In genomic region chr20:904146-904545, GRCh38 we compare ENCODE assay signal across 31 cellular contexts. TPM values are rescaled to one million over a fixed set of nuclear protein-coding genes. Genes with fewer than 3 reads are reported as not detected.
"Had no signal": no experiment of that assay in that cellular context is flagged by ENCODE, and none has a peak within 500 bp of the region (broad histone marks: within the 10 kb centered on the region; RNA-seq: fewer than 3 reads in every experiment).

No MANE protein-coding gene starts in this region.

- H3K4me3 ChIP-seq: body of pancreas, esophagus muscularis mucosa, gastroesophageal sphincter had no signal

- H3K27me3 ChIP-seq: body of pancreas, esophagus muscularis mucosa, gastroesophageal sphincter had no signal

- H3K36me3 ChIP-seq: esophagus muscularis mucosa, gastroesophageal sphincter, WERI-Rb-1 had no signal

- H3K27ac ChIP-seq: body of pancreas, esophagus muscularis mucosa, gastroesophageal sphincter had no signal

- FAIRE-seq: colon had no signal

- DNase-seq: activated B cell treated with CpG ODN at 0.5 μM for 24 hours; activated CD4-positive, alpha-beta T cell treated with anti-CD3 and anti-CD28 coated beads for 48 hours; activated CD4-positive, alpha-beta T cell treated with anti-CD3 and anti-CD28 coated beads, Interleukin-2, amount 50 U/mL, for 1 hour; activated CD4-positive, alpha-beta T cell treated with anti-CD3 and anti-CD28 coated beads, Interleukin-2, amount 50 U/mL, for 48 hours; activated CD8-positive, alpha-beta memory T cell treated with anti-CD3 and anti-CD28 coated beads for 24 hours; activated CD8-positive, alpha-beta T cell treated with anti-CD3 and anti-CD28 coated beads for 36 hours; activated effector memory CD4-positive, alpha-beta T cell treated with Interleukin-2 at 50 U/mL for 16 hours; activated gamma-delta T cell treated with Interleukin-2 at 50 U/mL for 16 hours; activated naive CD4-positive, alpha-beta T cell treated with anti-CD3 and anti-CD28 coated beads, Interleukin-2, amount 50 U/mL, for 16 hours; activated naive CD4-positive, alpha-beta T cell treated with Interleukin-2 at 50 U/mL for 16 hours; activated T-cell treated with anti-CD3 and anti-CD28 coated beads, Interleukin-2, amount 50 U/mL, for 4 hours; amniotic stem cell; anterior cingulate cortex; body of pancreas; caudate nucleus; cortex of kidney; dermis blood vessel endothelial cell; effector CD4-positive, alpha-beta T cell; effector memory CD8-positive, alpha-beta T cell; erythroblast; foreskin melanocyte; T-helper 1 cell; T-helper 17 cell; T1000; WERI-Rb-1 had no signal

- H3K9me3 ChIP-seq: body of pancreas, esophagus muscularis mucosa, gastroesophageal sphincter had no signal

- H3K4me1 ChIP-seq: body of pancreas, esophagus muscularis mucosa, gastroesophageal sphincter had no signal

- ATAC-seq: activated CD4-positive, CD25-positive, alpha-beta regulatory T cell treated with anti-CD3 and anti-CD28 coated beads, Interleukin-2, amount 50 U/mL, for 24 hours; activated CD8-positive, alpha-beta T cell treated with anti-CD3 and anti-CD28 coated beads for 36 hours; activated T-cell treated with anti-CD3 and anti-CD28 coated beads, Interleukin-2, amount 50 U/mL, for 4 hours; activated T-helper 17 cell treated with anti-CD3 and anti-CD28 coated beads, Interleukin-2, amount 50 U/mL, for 72 hours; body of pancreas; effector memory CD8-positive, alpha-beta T cell; gastroesophageal sphincter; T-helper 17 cell had no signal

RNA-seq across cellular contexts. Expression of gene ANGPT4, which starts 12.0 kb away (rescaled TPM):
- total RNA-seq: activated B cell treated with CpG ODN at 0.5 μM for 24 hours; activated CD8-positive, alpha-beta T cell treated with anti-CD3 and anti-CD28 coated beads for 36 hours; activated T-cell treated with anti-CD3 and anti-CD28 coated beads, Interleukin-2, amount 50 U/mL, for 4 hours; dermis blood vessel endothelial cell; glomerular endothelial cell; T-helper 17 cell had no signal
